Comparison of ENCODE assay signal across 20 cellular contexts in the genomic region with DNA sequence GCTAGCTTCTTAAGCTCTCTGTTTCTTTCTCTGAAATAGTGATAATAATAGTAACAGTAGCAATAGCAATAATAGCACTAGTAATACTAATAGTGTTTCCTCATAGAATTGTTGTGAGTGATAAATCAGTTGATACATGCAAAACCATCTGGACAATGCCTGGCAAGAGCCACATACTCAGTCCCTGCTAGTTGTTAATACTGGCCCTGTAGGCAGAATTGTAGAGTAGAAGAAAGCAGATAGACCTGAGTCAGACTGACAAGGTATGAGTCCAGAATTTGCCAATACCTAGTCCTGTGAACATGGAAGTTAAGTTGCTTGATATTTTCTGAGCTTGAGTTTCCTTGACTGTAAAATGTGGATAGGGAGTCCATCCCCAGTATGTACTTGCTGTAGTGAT.
A peak's percentile ranks its signal among the peaks of the same experiment; 100 is the strongest.
DNase-seq lines count a peak whose midpoint lies in the region; ATAC-seq, FAIRE-seq and TF ChIP-seq lines count a peak whose summit lies in the region.
"Had no signal": no experiment of that assay in that cellular context is flagged by ENCODE, and none has a peak within 500 bp of the region (broad histone marks: within the 10 kb centered on the region; RNA-seq: fewer than 3 reads in every experiment).

No MANE protein-coding gene starts in this region.

- ATAC-seq in foreskin keratinocyte (peak; percentile 65), HepG2 (no peak)
- ATAC-seq: Panc1 had no signal

- no peak for TF ChIP-seq EP300 in HepG2 (IDR thresholded peaks at IDR 0.05; ENCODE audit: low read depth in 2 of 2, low read length in 2 of 2)
- no peak for TF ChIP-seq EP300 in HepG2 (CRISPR knock-in tag; IDR thresholded peaks at IDR 0.05; ENCODE audit: borderline replicate concordance)

- H4K20me1 ChIP-seq in KMS-11 (ENCODE audit: insufficient read depth) (no peaks in the 10 kb centered on the region), mammary epithelial cell (ENCODE audit: insufficient read depth, low read length) (no peaks in the 10 kb centered on the region), HepG2 (ENCODE audit: insufficient read depth, low read length) (no peaks in the 10 kb centered on the region)

- peaks cover 80% of the 10 kb centered on the region for H3K4me1 ChIP-seq in KMS-11 (ENCODE audit: low read depth, poor library complexity, severe bottlenecking)
- H3K4me1 ChIP-seq in mammary epithelial cell (ENCODE audit: insufficient read depth, low read length), result peaks cover 31% of the 10 kb centered on the region
- peaks cover 15% of the 10 kb centered on the region for H3K4me1 ChIP-seq in foreskin keratinocyte
- H3K4me1 ChIP-seq in HepG2 (ENCODE audit: insufficient read depth, low read length), result no peaks in the 10 kb centered on the region
- H3K4me1 ChIP-seq in BE2C, result peaks cover 8% of the 10 kb centered on the region
- H3K4me1 ChIP-seq: SJCRH30 had no signal

- H3K27me3 ChIP-seq in KMS-11 (ENCODE audit: insufficient read depth, low read depth) (no peaks in the 10 kb centered on the region), mammary epithelial cell (ENCODE audit: insufficient read depth, low read length) (no peaks in the 10 kb centered on the region), foreskin keratinocyte (no peaks in the 10 kb centered on the region), HepG2 (ENCODE audit: control insufficient read depth in 1 of 2, insufficient read depth in 2 of 2, low read length in 2 of 2) (no peaks in the 10 kb centered on the region), BE2C (no peaks in the 10 kb centered on the region)
- H3K27me3 ChIP-seq: SJCRH30 had no signal

- no peak for TF ChIP-seq CTCF in KMS-11 (conservative IDR thresholded peaks at IDR 0.05; ENCODE audit: low read depth, low read length)
- TF ChIP-seq CTCF in mammary epithelial cell (conservative IDR thresholded peaks at IDR 0.05 in 1 of 2, IDR thresholded peaks at IDR 0.05 in 1 of 2; ENCODE audit: extremely low read depth in 1 of 2, insufficient read depth in 1 of 2, low read depth in 1 of 2, low read length in 2 of 2), result no peak
- no peak for TF ChIP-seq CTCF in foreskin keratinocyte (conservative IDR thresholded peaks at IDR 0.05)
- TF ChIP-seq CTCF in HepG2 (CRISPR knock-in tag; IDR thresholded peaks at IDR 0.05), result no peak
- TF ChIP-seq CTCF in BE2C (IDR thresholded peaks at IDR 0.05; ENCODE audit: low read depth, low read length), result no peak

- in situ Hi-C loops in mammary epithelial cell (cut with MboI; ENCODE audit: low sequenced_read_pairs in 2 of 2) (no loop called here), HepG2 (cut with HindIII; ENCODE audit: extremely low pct_ligation_motif_present, low pct_unique_long_range_greater_than_20kb) (no loop called here)

- intact Hi-C loops in mammary epithelial cell (cut with micrococcal nuclease), result no loop called here
- intact Hi-C loops in HepG2 (cut with micrococcal nuclease; ENCODE audit: unreplicated experiment), result no loop called here

- peak overlapping the region; percentile 54 for H3K4me2 ChIP-seq in KMS-11
- no peak overlapping the region for H3K4me2 ChIP-seq in mammary epithelial cell (ENCODE audit: insufficient read depth, low read depth, low read length)
- H3K4me2 ChIP-seq in HepG2 (ENCODE audit: low read depth, low read length), result no peak overlapping the region

- H2AFZ ChIP-seq in KMS-11 (ENCODE audit: low read depth) (no peak overlapping the region), mammary epithelial cell (ENCODE audit: low read depth, low read length) (peak overlapping the region; percentile 13), HepG2 (ENCODE audit: low read length) (no peak overlapping the region)

- H3K79me2 ChIP-seq in KMS-11 (ENCODE audit: insufficient read depth, low read depth) (no peaks in the 10 kb centered on the region), mammary epithelial cell (ENCODE audit: insufficient read depth, low read length) (no peaks in the 10 kb centered on the region), HepG2 (ENCODE audit: insufficient read depth, low read length) (no peaks in the 10 kb centered on the region)

- no peak overlapping the region for H3K4me3 ChIP-seq in KMS-11 (IDR thresholded peaks at IDR 0.05; ENCODE audit: insufficient read depth, low read depth, low read length)
- H3K4me3 ChIP-seq in mammary epithelial cell (replicated peaks in 1 of 3; ENCODE audit: insufficient read depth in 1 of 3, low read depth in 2 of 3, low read length in 3 of 3), result no peak overlapping the region
- no peak overlapping the region for H3K4me3 ChIP-seq in HepG2 (replicated peaks in 1 of 3; ENCODE audit: insufficient read depth in 1 of 3, low read depth in 2 of 3, low read length in 3 of 3)
- no peak overlapping the region for H3K4me3 ChIP-seq in BE2C (ENCODE audit: low read depth, low read length)
- H3K4me3 ChIP-seq: SJCRH30 had no signal

- CTCF ChIA-PET in mammary epithelial cell (lab: Charles Lee; ENCODE audit: low non-redundant PET), result interaction anchor here (0.5 kb wide), 1 partner anchor 93 kb away, joined by 5 read pairs; no protein-coding TSS in a partner anchor
- CTCF ChIA-PET in HepG2 (lab: Yijun Ruan, JAX; ENCODE audit: low intra/inter-chr PET ratio, low total read pairs), result no interaction called here

- H3K36me3 ChIP-seq in KMS-11 (ENCODE audit: insufficient read depth), result no peaks in the 10 kb centered on the region
- no peaks in the 10 kb centered on the region for H3K36me3 ChIP-seq in mammary epithelial cell (ENCODE audit: insufficient read depth, low read length)
- H3K36me3 ChIP-seq in HepG2 (replicated peaks in 1 of 2; ENCODE audit: control insufficient read depth in 1 of 2, insufficient read depth in 2 of 2, low read length in 2 of 2), result no peaks in the 10 kb centered on the region
- no peaks in the 10 kb centered on the region for H3K36me3 ChIP-seq in BE2C
- H3K36me3 ChIP-seq: SJCRH30 had no signal

- peak; percentile 72 for DNase-seq in mammary epithelial cell
- peak; percentile 77 to 89 for DNase-seq in foreskin keratinocyte
- DNase-seq in renal cortical epithelial cell (ENCODE audit: low read depth), result peak; percentile 6
- DNase-seq in HepG2 (ENCODE audit: low spot score), result no peak
- DNase-seq in BE2C, result no peak
- no peak for DNase-seq in NCI-H748 treated with DMSO at 0.1 percent for 48 hours (lab: John Stamatoyannopoulos, UW)
- DNase-seq: ACHN, AML-193, COR-L47, KG1, NCI-H1092, NCI-H146, NCI-H2029 treated with DMSO at 0.1 percent for 48 hours, NCI-H2171, NCI-H446, NCI-H526 treated with DMSO at 0.1 percent for 48 hours, SJCRH30 had no signal

- dilution Hi-C loops in mammary epithelial cell (cut with HindIII; ENCODE audit: low sequenced_read_pairs), result no loop called here

- H3K27ac ChIP-seq in KMS-11 (peak overlapping the region; percentile 55; the same call in 1 of the 2 replicates), mammary epithelial cell (ENCODE audit: insufficient read depth, low read depth, low read length) (peak overlapping the region; percentile 50), foreskin keratinocyte (no peak overlapping the region), HepG2 (ENCODE audit: extremely low read length, insufficient read depth, low read length) (no peak overlapping the region)
- H3K27ac ChIP-seq: SJCRH30 had no signal

- POLR2A ChIA-PET in HepG2 (lab: Yijun Ruan, JAX), result no interaction called here

- BruUV-seq in mammary epithelial cell (replicated peaks; lab: Mats Ljungman, UMichigan) (no TSS peak), HepG2 (replicated peaks; lab: Mats Ljungman, UMichigan) (no TSS peak)

- no peak for TF ChIP-seq POLR2A in HepG2 (IDR thresholded peaks at IDR 0.05; ENCODE audit: insufficient read depth in 1 of 2, low read depth in 2 of 2, low read length in 2 of 2)

- FAIRE-seq in HepG2 (lab: Jason Lieb, UNC), result no peak
- FAIRE-seq: G401.6 had no signal

- no peaks in the 10 kb centered on the region for H3K9me3 ChIP-seq in mammary epithelial cell (replicated peaks; ENCODE audit: insufficient read depth, low read length)
- H3K9me3 ChIP-seq in HepG2 (ENCODE audit: low read length), result no peaks in the 10 kb centered on the region
- no peaks in the 10 kb centered on the region; the same call in none of the 2 replicates for H3K9me3 ChIP-seq in BE2C
- H3K9me3 ChIP-seq: SJCRH30 had no signal

- H3K9ac ChIP-seq in KMS-11 (no peak overlapping the region; the same call in 1 of the 2 replicates), mammary epithelial cell (ENCODE audit: insufficient read depth, low read length) (no peak overlapping the region), HepG2 (ENCODE audit: insufficient read depth, low read depth, low read length) (no peak overlapping the region)

- no peak for TF ChIP-seq RAD21 in HepG2 (CRISPR knock-in tag; IDR thresholded peaks at IDR 0.05)

TF ChIP-seq in HepG2, 621 proteins besides CTCF, POLR2A, EP300 and RAD21:
- no peak for TF ChIP-seq ZFP1 (CRISPR knock-in tag; IDR thresholded peaks at IDR 0.05)
- TF ChIP-seq FOSL2 (CRISPR knock-in tag; IDR thresholded peaks at IDR 0.05), result no peak
- no peak for TF ChIP-seq ZMYM4 (CRISPR knock-in tag; IDR thresholded peaks at IDR 0.05)
- TF ChIP-seq HOXA9 (CRISPR knock-in tag; IDR thresholded peaks at IDR 0.05; ENCODE audit: borderline replicate concordance), result no peak
- no peak for TF ChIP-seq FOXM1 (CRISPR knock-in tag; IDR thresholded peaks at IDR 0.05)
- TF ChIP-seq, protein P1, sequence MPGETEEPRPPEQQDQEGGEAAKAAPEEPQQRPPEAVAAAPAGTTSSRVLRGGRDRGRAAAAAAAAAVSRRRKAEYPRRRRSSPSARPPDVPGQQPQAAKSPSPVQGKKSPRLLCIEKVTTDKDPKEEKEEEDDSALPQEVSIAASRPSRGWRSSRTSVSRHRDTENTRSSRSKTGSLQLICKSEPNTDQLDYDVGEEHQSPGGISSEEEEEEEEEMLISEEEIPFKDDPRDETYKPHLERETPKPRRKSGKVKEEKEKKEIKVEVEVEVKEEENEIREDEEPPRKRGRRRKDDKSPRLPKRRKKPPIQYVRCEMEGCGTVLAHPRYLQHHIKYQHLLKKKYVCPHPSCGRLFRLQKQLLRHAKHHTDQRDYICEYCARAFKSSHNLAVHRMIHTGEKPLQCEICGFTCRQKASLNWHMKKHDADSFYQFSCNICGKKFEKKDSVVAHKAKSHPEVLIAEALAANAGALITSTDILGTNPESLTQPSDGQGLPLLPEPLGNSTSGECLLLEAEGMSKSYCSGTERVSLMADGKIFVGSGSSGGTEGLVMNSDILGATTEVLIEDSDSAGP (CRISPR knock-in tag; IDR thresholded peaks at IDR 0.05; ENCODE audit: borderline replicate concordance), result no peak
- no peak for TF ChIP-seq ZNF232 (CRISPR knock-in tag; IDR thresholded peaks at IDR 0.05; ENCODE audit: borderline replicate concordance)

Comparison
In these comparisons a context has a peak if more than half of its experiments do, and no peak if none do; other contexts are left out.
1. H3K27ac ChIP-seq: peak in KMS-11 (single experiment) and mammary epithelial cell (single experiment); none in foreskin keratinocyte (single experiment) and HepG2 (single experiment).
2. DNase-seq: peak in mammary epithelial cell (single experiment), foreskin keratinocyte (2 of 2) and renal cortical epithelial cell (single experiment); none in HepG2 (single experiment), BE2C (single experiment) and NCI-H748 treated with DMSO at 0.1 percent for 48 hours (single experiment).